Comparison of ENCODE assay signal across 27 cellular contexts in genomic region chr2:44441200-44441599, GRCh38.
"Had no signal": no experiment of that assay in that cellular context is flagged by ENCODE, and none has a peak within 500 bp of the region (broad histone marks: within the 10 kb centered on the region; RNA-seq: fewer than 3 reads in every experiment).

No MANE protein-coding gene starts in this region.

- H3K27ac Mint-ChIP-seq: activated B cell treated with CpG ODN at 0.5 μM for 24 hours; activated naive CD8-positive, alpha-beta T cell treated with anti-CD3 and anti-CD28 coated beads for 36 hours; effector memory CD8-positive, alpha-beta T cell; nephron; stimulated activated memory B cell treated with anti-CD40 and anti-IgM and Interleukin-4, amounts not matched to agents 10 μg/mL and 1 μg/mL and 100 μg/mL, for 72 hours had no signal

- H3K4me3 ChIP-seq: breast epithelium, colonic mucosa, dorsolateral prefrontal cortex, esophagus squamous epithelium, heart right ventricle, stomach, suprapubic skin, tibial nerve had no signal

- H3K79me2 ChIP-seq: parathyroid adenoma had no signal

- H3K9ac ChIP-seq: parathyroid adenoma had no signal

- H3K4me3 Mint-ChIP-seq: activated B cell treated with CpG ODN at 0.5 μM for 24 hours; activated naive CD8-positive, alpha-beta T cell treated with anti-CD3 and anti-CD28 coated beads for 36 hours; activated T-cell treated with anti-CD3 and anti-CD28 coated beads, Interleukin-2, amount 50 U/mL, for 4 hours; effector memory CD8-positive, alpha-beta T cell; nephron; stimulated activated memory B cell treated with anti-CD40 and anti-IgM and Interleukin-4, amounts not matched to agents 10 μg/mL and 1 μg/mL and 100 μg/mL, for 72 hours had no signal

- DNase-seq: activated B cell treated with CpG ODN at 0.5 μM for 24 hours; activated CD4-positive, alpha-beta T cell treated with anti-CD3 and anti-CD28 coated beads for 4 hours; activated CD4-positive, alpha-beta T cell treated with anti-CD3 and anti-CD28 coated beads, Interleukin-2, amount 50 U/mL, for 48 hours; activated CD8-positive, alpha-beta memory T cell treated with anti-CD3 and anti-CD28 coated beads, Interleukin-2, amount 50 U/mL, for 48 hours; activated naive CD4-positive, alpha-beta T cell treated with Interleukin-2 at 50 U/mL for 16 hours; activated naive CD8-positive, alpha-beta T cell treated with anti-CD3 and anti-CD28 coated beads for 36 hours; activated T-cell treated with anti-CD3 and anti-CD28 coated beads, Interleukin-2, amount 50 U/mL, for 4 hours; amniotic stem cell; colonic mucosa; dorsolateral prefrontal cortex; effector memory CD8-positive, alpha-beta T cell; esophagus squamous epithelium; heart right ventricle; islet precursor cell; left colon; mesenchymal stem cell; small intestine; stimulated activated CD4-positive, alpha-beta T cell treated with anti-CD3 and anti-CD28 coated beads, Interleukin-2, amount 100 ng/mL, for 24 hours; stomach; T1000 had no signal

- H3K9me3 ChIP-seq: breast epithelium, colonic mucosa, esophagus squamous epithelium, heart right ventricle, stomach, suprapubic skin, tibial nerve had no signal

- H3K36me3 ChIP-seq: breast epithelium, colonic mucosa, heart right ventricle, suprapubic skin had no signal

- H3K9me3 Mint-ChIP-seq: activated B cell treated with CpG ODN at 0.5 μM for 24 hours; activated naive CD8-positive, alpha-beta T cell treated with anti-CD3 and anti-CD28 coated beads for 36 hours; effector memory CD8-positive, alpha-beta T cell had no signal

- ATAC-seq: activated T-cell treated with anti-CD3 and anti-CD28 coated beads, Interleukin-2, amount 50 U/mL, for 4 hours; effector memory CD8-positive, alpha-beta T cell; heart right ventricle; left colon; sciatic nerve; stimulated activated memory B cell treated with anti-CD40 and anti-IgM and Interleukin-4, amounts not matched to agents 10 μg/mL and 1 μg/mL and 100 μg/mL, for 72 hours had no signal

- H3K4me1 ChIP-seq: breast epithelium, colonic mucosa, esophagus squamous epithelium, heart right ventricle, parathyroid adenoma, stomach, suprapubic skin, tibial nerve had no signal

- H3K27me3 Mint-ChIP-seq: activated B cell treated with CpG ODN at 0.5 μM for 24 hours; activated naive CD8-positive, alpha-beta T cell treated with anti-CD3 and anti-CD28 coated beads for 36 hours; effector memory CD8-positive, alpha-beta T cell; stimulated activated memory B cell treated with anti-CD40 and anti-IgM and Interleukin-4, amounts not matched to agents 10 μg/mL and 1 μg/mL and 100 μg/mL, for 72 hours had no signal

- H3K4me1 Mint-ChIP-seq: activated B cell treated with CpG ODN at 0.5 μM for 24 hours; activated naive CD8-positive, alpha-beta T cell treated with anti-CD3 and anti-CD28 coated beads for 36 hours; nephron; stimulated activated memory B cell treated with anti-CD40 and anti-IgM and Interleukin-4, amounts not matched to agents 10 μg/mL and 1 μg/mL and 100 μg/mL, for 72 hours had no signal

- H3K27ac ChIP-seq: breast epithelium, colonic mucosa, dorsolateral prefrontal cortex, esophagus squamous epithelium, heart right ventricle, parathyroid adenoma, stomach, suprapubic skin, tibial nerve had no signal

- H3K27me3 ChIP-seq: breast epithelium, colonic mucosa, dorsolateral prefrontal cortex, esophagus squamous epithelium, heart right ventricle, stomach, suprapubic skin, tibial nerve had no signal

- H2AFZ ChIP-seq: parathyroid adenoma had no signal
